In genomic region chr14:67517083-67517482, GRCh38 we compare ENCODE assay signal across 9 cellular contexts. TPM values are rescaled to one million over a fixed set of nuclear protein-coding genes. Genes with fewer than 3 reads are reported as not detected.
DNase-seq lines count a peak whose midpoint lies in the region; ATAC-seq, FAIRE-seq and TF ChIP-seq lines count a peak whose summit lies in the region.
"Had no signal": no experiment of that assay in that cellular context is flagged by ENCODE, and none has a peak within 500 bp of the region (broad histone marks: within the 10 kb centered on the region; RNA-seq: fewer than 3 reads in every experiment).

No MANE protein-coding gene starts in this region.

- FAIRE-seq in pancreas (lab: Jason Lieb, UNC), result no peak

- H3K9me3 ChIP-seq in WERI-Rb-1 (ENCODE audit: severe bottlenecking) (no peaks in the 10 kb centered on the region), pancreas (no peaks in the 10 kb centered on the region)

- no peak overlapping the region for H3K4me3 ChIP-seq in WERI-Rb-1 (ENCODE audit: low read depth, low read length)
- H3K4me3 ChIP-seq in pancreas, result no peak overlapping the region

- TF ChIP-seq CTCF in WERI-Rb-1 (IDR thresholded peaks at IDR 0.05; ENCODE audit: low read depth, low read length) (peak; percentile 48), pancreas (IDR thresholded peaks at IDR 0.05) (no peak)

- ATAC-seq in pancreas (peak in 3 of 4 donors; percentile 61 to 62 (median 62)), GM18511 (IDR thresholded peaks at IDR 0.05; ENCODE audit: unreplicated experiment) (no peak), HG03280 (IDR thresholded peaks at IDR 0.05; ENCODE audit: unreplicated experiment) (no peak)

- DNase-seq in ELF-1 (ENCODE audit: low read depth, low spot score) (peak; percentile 36), WERI-Rb-1 (peak; percentile 58), head of caudate nucleus (peak; percentile 48 to 90 (median 76)), pancreas (peak; percentile 52 to 86 (median 64)), DMS79 (lab: John Stamatoyannopoulos, UW) (no peak)
- no peak for DNase-seq in activated naive CD4-positive, alpha-beta T cell (lab: John Stamatoyannopoulos, UW)
- DNase-seq: NCI-H446 treated with DMSO at 0.1 percent for 48 hours had no signal

- WGBS in pancreas, 2 donors, result 6 to 8% methylated on average over 12 of the region's 12 CpGs

- H3K27ac ChIP-seq in WERI-Rb-1, result no peak overlapping the region
- H3K27ac ChIP-seq in pancreas, result no peak overlapping the region

- H3K27me3 ChIP-seq in WERI-Rb-1 (ENCODE audit: insufficient read depth, low read depth, severe bottlenecking), result peaks cover 20% of the 10 kb centered on the region
- H3K27me3 ChIP-seq in pancreas, result no peaks in the 10 kb centered on the region

- intact Hi-C loops in head of caudate nucleus (cut with DNase I) (loop anchor here (10.0 kb wide), 2 partner anchors 82 to 148 kb away; no protein-coding TSS in a partner anchor), pancreas (cut with DNase I) (no loop called here)

- H3K36me3 ChIP-seq in WERI-Rb-1 (no peaks in the 10 kb centered on the region), pancreas (no peaks in the 10 kb centered on the region)

- H3K4me1 ChIP-seq in pancreas, result peaks cover 0 to 14% (median 12%) of the 10 kb centered on the region in 3 donors

RNA-seq across cellular contexts. Expression of gene PLEKHH1, which starts 16.0 kb away (rescaled TPM):
- 10 to 100 TPM; 15.0 to 24.6 (median 21.9) TPM for total RNA-seq in pancreas
- 10 to 100 TPM; 24.5 to 48.8 TPM for polyA plus RNA-seq in pancreas

RNA-seq across cellular contexts. Expression of gene TMEM229B, which starts 28.6 kb away (rescaled TPM):
- total RNA-seq in pancreas, result 1 to 10 TPM; 2.2 to 7.5 (median 5.1) TPM
- polyA plus RNA-seq in pancreas, result 1 to 10 TPM; 1.9 to 2.9 TPM

Comparison
In these comparisons a context has a peak if more than half of its experiments do, and no peak if none do; other contexts are left out.
1. DNase-seq: peak in ELF-1 (single experiment), WERI-Rb-1 (single experiment), head of caudate nucleus (42 of 42) and pancreas (6 of 6); none in activated naive CD4-positive, alpha-beta T cell (0 of 4) and DMS79 (single experiment).
2. ATAC-seq: peak in pancreas (3 of 4); none in GM18511 (single experiment) and HG03280 (single experiment).